In genomic region chr12:53625373-53625945, GRCh38 we compare ENCODE assay signal across 1 cellular context.
A peak's percentile ranks its signal among the peaks of the same experiment; 100 is the strongest.
TF ChIP-seq lines count a peak whose summit lies in the region.

No MANE protein-coding gene starts in this region.

TF ChIP-seq in GM12878, 131 proteins besides CTCF, POLR2A, EP300 and RAD21:
- TF ChIP-seq MLLT1 (IDR thresholded peaks at IDR 0.05): 0 out of 2 replicates have a peak, but pooled peaks have one; percentile 73
- peak in 1 of 2 experiments; percentile 51; a peak in 1 of 4 replicates for TF ChIP-seq IKZF2 (IDR thresholded peaks at IDR 0.05)
- peak; percentile 12; the same call in 1 of the 2 replicates for TF ChIP-seq SMAD5 (IDR thresholded peaks at IDR 0.05; ENCODE audit: low read depth)
- 0 out of 2 replicates have a peak, but pooled peaks have one; percentile 11 for TF ChIP-seq ZBTB40 (IDR thresholded peaks at IDR 0.05; ENCODE audit: borderline replicate concordance)
- no peak for TF ChIP-seq NR2C2 (IDR thresholded peaks at IDR 0.05; ENCODE audit: borderline replicate concordance, control insufficient read depth, insufficient read length, low read depth)
- TF ChIP-seq IKZF1 (conservative IDR thresholded peaks at IDR 0.05): peak; percentile 37; the same call in 1 of the 2 replicates
- peak; percentile 17; the same call in 1 of the 2 replicates for TF ChIP-seq EED (IDR thresholded peaks at IDR 0.05; ENCODE audit: low read depth)
- peak; percentile 67; the same call in 1 of the 2 replicates for TF ChIP-seq HDGF (IDR thresholded peaks at IDR 0.05)
- TF ChIP-seq SMAD1 (IDR thresholded peaks at IDR 0.05; ENCODE audit: low read depth, partially characterized antibody): peak; percentile 44
- TF ChIP-seq CEBPZ (IDR thresholded peaks at IDR 0.05; ENCODE audit: low read depth, low read length): no peak
